ENCODE assay signal across 8 cellular contexts in the genomic region with DNA sequence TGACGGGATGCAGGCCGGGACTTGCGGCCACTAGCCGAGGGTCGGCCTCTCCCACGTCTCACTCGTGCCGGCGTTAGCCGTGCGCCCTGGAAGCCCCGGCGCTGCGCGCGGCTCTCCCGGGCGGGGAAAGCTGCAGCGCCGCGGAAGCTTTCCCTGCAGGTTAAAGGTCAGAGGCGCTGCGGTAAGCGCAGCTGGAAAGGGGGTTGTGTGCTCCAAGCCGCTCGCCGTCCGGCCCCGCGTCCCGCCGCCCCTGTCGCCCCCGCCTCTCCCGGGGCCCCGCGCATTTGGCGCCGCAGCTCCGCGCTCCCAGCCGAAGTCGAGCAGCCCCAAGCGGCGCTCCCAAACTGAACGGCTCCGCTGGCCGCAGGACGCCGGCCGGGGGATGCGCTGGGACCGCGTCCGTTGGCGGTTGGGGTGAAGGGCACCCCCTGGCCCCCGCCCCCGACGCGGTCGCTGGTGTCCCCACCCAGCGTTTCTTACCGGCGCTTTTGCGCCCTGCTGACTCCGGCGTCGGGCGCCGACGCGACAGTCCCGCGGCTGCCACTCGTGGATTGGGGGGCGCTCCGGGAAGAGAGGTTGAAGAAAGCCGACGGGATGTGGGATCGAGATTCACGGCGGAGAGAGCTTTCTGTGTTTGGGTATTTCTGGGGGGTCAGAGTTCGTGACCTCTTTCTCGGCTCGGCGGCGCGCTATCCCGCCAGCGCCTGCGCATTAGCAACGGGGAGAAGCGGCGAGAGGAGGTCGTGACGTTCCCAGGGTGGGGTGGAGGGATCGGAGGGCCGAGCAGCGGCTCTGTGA. TPM values are rescaled to one million over a fixed set of nuclear protein-coding genes. Genes with fewer than 3 reads are reported as not detected.
DNase-seq lines count a peak whose midpoint lies in the region; ATAC-seq, FAIRE-seq and TF ChIP-seq lines count a peak whose summit lies in the region.

A gene (minus strand): TSS at position 719 of the 798 bp plus-strand sequence. CDS start 6,234 bp downstream, outside the sequence.

- DNase-seq in A673 (ENCODE audit: low spot score) (peak; percentile 95), NCI-H2227 treated with DMSO at 0.1 percent for 48 hours (lab: John Stamatoyannopoulos, UW) (peak; percentile 93), bronchial epithelial cell (ENCODE audit: low read depth) (peak; percentile 83), iPS-NIHi7 (ENCODE audit: extremely low spot score) (peak; percentile 100), smooth muscle cell (lab: John Stamatoyannopoulos, UW; ENCODE audit: unreplicated experiment) (peak; percentile 61)

- no peaks in the 10 kb centered on the region for H3K36me3 ChIP-seq in A673 (ENCODE audit: insufficient read depth, low read length, poor library complexity, severe bottlenecking)
- H3K36me3 ChIP-seq in bronchial epithelial cell (ENCODE audit: control insufficient read depth, insufficient read depth, low read length), result no peaks in the 10 kb centered on the region
- no peaks in the 10 kb centered on the region for H3K36me3 ChIP-seq in smooth muscle cell (ENCODE audit: low read depth)

- H3K27ac ChIP-seq in A673 (ENCODE audit: low read depth, low read length, poor library complexity, severe bottlenecking), result peak within 1 kb of the TSS; percentile 85
- H3K27ac ChIP-seq in smooth muscle cell (ENCODE audit: low read depth), result peak within 1 kb of the TSS; percentile 56

- H3K4me1 ChIP-seq in A673 (ENCODE audit: insufficient read depth, low read length, poor library complexity, severe bottlenecking) (no peaks in the 10 kb centered on the region), smooth muscle cell (ENCODE audit: low read depth) (no peaks in the 10 kb centered on the region)

- H3K4me3 ChIP-seq in A673 (ENCODE audit: low read depth, low read length, poor library complexity, severe bottlenecking) (peak within 1 kb of the TSS; percentile 99), WI38 (ENCODE audit: low read depth, low read length) (peak within 1 kb of the TSS; percentile 82), bronchial epithelial cell (ENCODE audit: low read depth, low read length) (peak within 1 kb of the TSS; percentile 82), smooth muscle cell (peak within 1 kb of the TSS; percentile 99)

- H3F3A ChIP-seq in smooth muscle cell (ENCODE audit: low read depth), result no peaks in the 10 kb centered on the region

- peak within 1 kb of the TSS; percentile 90 for H3K4me2 ChIP-seq in smooth muscle cell

- TF ChIP-seq CTCF in A673 (conservative IDR thresholded peaks at IDR 0.05; ENCODE audit: low read depth, low read length) (no peak), WI38 (IDR thresholded peaks at IDR 0.05; ENCODE audit: low read depth, low read length) (no peak), bronchial epithelial cell (IDR thresholded peaks at IDR 0.05; ENCODE audit: insufficient read depth, low read length, severe bottlenecking) (no peak), smooth muscle cell (IDR thresholded peaks at IDR 0.05; ENCODE audit: borderline replicate concordance, insufficient read depth, poor library complexity, severe bottlenecking) (no peak)

- intact Hi-C loops in A673 (cut with micrococcal nuclease; ENCODE audit: unreplicated experiment), result no loop called here

- H2AFZ ChIP-seq in smooth muscle cell (ENCODE audit: low read depth), result peak within 1 kb of the TSS; percentile 99

- H3K27me3 ChIP-seq in A673 (replicated peaks; ENCODE audit: insufficient read depth, low read depth, low read length, poor library complexity) (no peaks in the 10 kb centered on the region), bronchial epithelial cell (ENCODE audit: control insufficient read depth, insufficient read depth, low read length) (no peaks in the 10 kb centered on the region), smooth muscle cell (ENCODE audit: low read depth) (no peaks in the 10 kb centered on the region)

- CTCF ChIA-PET in A673 (lab: Charles Lee), result interaction anchor here (0.6 to 0.8 kb wide), 3 partner anchors 44 to 461 kb away, joined by 3 to 5 read pairs (median 3); no protein-coding TSS in a partner anchor

- H3K9me3 ChIP-seq in A673 (ENCODE audit: low read depth, low read length, poor library complexity, severe bottlenecking) (no peaks in the 10 kb centered on the region), smooth muscle cell (replicated peaks; ENCODE audit: low read depth) (no peaks in the 10 kb centered on the region)

- H4K20me1 ChIP-seq in smooth muscle cell (ENCODE audit: low read depth), result peaks cover 16% of the 10 kb centered on the region

- TSS peak; percentile 51 for BruUV-seq in A673 (replicated peaks; lab: Mats Ljungman, UMichigan)

- POLR2A ChIA-PET in A673 (lab: Charles Lee; ENCODE audit: low non-redundant PET), result interaction anchor here (0.6 kb wide), 1 partner anchor 98 kb away, joined by 4 read pairs; no protein-coding TSS in a partner anchor

- ATAC-seq in GM18870 (IDR thresholded peaks at IDR 0.05; ENCODE audit: unreplicated experiment), result peak; percentile 86
- peak; percentile 93 for ATAC-seq in HG03135 (IDR thresholded peaks at IDR 0.05; ENCODE audit: unreplicated experiment)

- FAIRE-seq in bronchial epithelial cell (lab: Jason Lieb, UNC), result no peak

- H3K79me2 ChIP-seq in smooth muscle cell (ENCODE audit: low read depth), result peaks cover 49% of the 10 kb centered on the region

- WGBS in smooth muscle cell (ENCODE audit: low lambda C conversion rate), result under 1% methylated on average over 77 of the region's 99 CpGs

- peak within 1 kb of the TSS; percentile 82 for H3K9ac ChIP-seq in smooth muscle cell (ENCODE audit: low read depth)

RNA-seq across cellular contexts. Expression of the gene that starts here (rescaled TPM):
- total RNA-seq in A673 (2021), result 42.1 and 44.3 TPM in 2 replicates
- total RNA-seq in bronchial epithelial cell, result 14.5 and 19.1 TPM in 2 replicates
- total RNA-seq in smooth muscle cell, result 48.0 and 58.6 TPM in 2 replicates
- 23.7 and 25.4 TPM in 2 replicates for polyA plus RNA-seq in smooth muscle cell

Comparison
In these comparisons a context has a peak if more than half of its experiments do, and no peak if none do; other contexts are left out.
1. Peak in every context shown above with its lines: DNase-seq, ATAC-seq, H3K4me3 ChIP-seq and H3K27ac ChIP-seq.